Comparison of ENCODE assay signal across 4 cellular contexts in genomic region chr3:57228734-57229505, GRCh38.
TF ChIP-seq lines count a peak whose summit lies in the region.

No MANE protein-coding gene starts in this region.

TF ChIP-seq in GM23338, 12 proteins besides CTCF, POLR2A, EP300 and RAD21 (continues in another document):
- no peak for TF ChIP-seq ZNF114 (CRISPR knock-in tag; IDR thresholded peaks at IDR 0.05)
- no peak for TF ChIP-seq NANOG (IDR thresholded peaks at IDR 0.05; ENCODE audit: borderline replicate concordance)

TF ChIP-seq in SK-N-SH, 30 proteins besides CTCF, POLR2A, EP300 and RAD21 (continues in another document):
- peak; percentile 47; the same call in 1 of the 2 replicates for TF ChIP-seq NFIC (IDR thresholded peaks at IDR 0.05; ENCODE audit: borderline replicate concordance)
- TF ChIP-seq MEF2A (IDR thresholded peaks at IDR 0.05; ENCODE audit: borderline replicate concordance, low read depth), result peak; percentile 27; the same call in 1 of the 2 replicates
- no peak for TF ChIP-seq CHD2 (IDR thresholded peaks at IDR 0.05; ENCODE audit: low read length, partially characterized antibody)
- TF ChIP-seq REST (IDR thresholded peaks at IDR 0.05; ENCODE audit: low read depth, low read length), result no peak
- TF ChIP-seq ZBTB33 (IDR thresholded peaks at IDR 0.05; ENCODE audit: borderline replicate concordance, low read depth), result no peak
- TF ChIP-seq FOSL2 (IDR thresholded peaks at IDR 0.05; ENCODE audit: borderline replicate concordance, low read depth), result peak; percentile 59; the same call in 1 of the 2 replicates
- TF ChIP-seq POLR2AphosphoS5 (IDR thresholded peaks at IDR 0.05; ENCODE audit: low read depth, low read length), result peak; percentile 21; the same call in 1 of the 2 replicates
- peak; percentile 53 for TF ChIP-seq JUND (IDR thresholded peaks at IDR 0.05)
- TF ChIP-seq MAX (IDR thresholded peaks at IDR 0.05; ENCODE audit: low read depth), result 0 out of 2 replicates have a peak, but pooled peaks have one; percentile 27
- TF ChIP-seq SMC3 (IDR thresholded peaks at IDR 0.05; ENCODE audit: low read depth, low read length), result no peak
- TF ChIP-seq ELF1 (IDR thresholded peaks at IDR 0.05), result no peak
- TF ChIP-seq RXRA (IDR thresholded peaks at IDR 0.05; ENCODE audit: borderline replicate concordance, low read depth), result peak; percentile 49; the same call in 1 of the 2 replicates

TF ChIP-seq in endothelial cell of umbilical vein, 7 proteins besides CTCF, POLR2A, EP300 and RAD21:
- peak; percentile 68 for TF ChIP-seq FOS (IDR thresholded peaks at IDR 0.05; ENCODE audit: borderline replicate concordance, insufficient read depth, low read length)
- no peak for TF ChIP-seq MYC (IDR thresholded peaks at IDR 0.05; ENCODE audit: low read depth, low read length)
- no peak for TF ChIP-seq MAX (IDR thresholded peaks at IDR 0.05; ENCODE audit: insufficient read depth, insufficient read length)
- TF ChIP-seq GATA2 (IDR thresholded peaks at IDR 0.05; ENCODE audit: insufficient read depth, insufficient read length, low read depth, low read length), result peak; percentile 55
- no peak for TF ChIP-seq JUN (IDR thresholded peaks at IDR 0.05; ENCODE audit: borderline replicate concordance, insufficient read depth, insufficient read length, low read depth)
- TF ChIP-seq EZH2 (IDR thresholded peaks at IDR 0.05; ENCODE audit: borderline replicate concordance, low read depth, low read length, severe bottlenecking), result no peak
- TF ChIP-seq POLR2AphosphoS5 (IDR thresholded peaks at IDR 0.05; ENCODE audit: insufficient read depth, low read depth, low read length), result no peak
TF ChIP-seq in endothelial cell of umbilical vein: peak in this region for 2.

TF ChIP-seq in neural cell, 6 proteins besides CTCF, POLR2A, EP300 and RAD21:
- no peak for TF ChIP-seq EZH2 (IDR thresholded peaks at IDR 0.05; ENCODE audit: borderline replicate concordance, insufficient read depth, low read length, poor library complexity, severe bottlenecking)
- TF ChIP-seq REST (IDR thresholded peaks at IDR 0.05; ENCODE audit: borderline replicate concordance), result no peak
- no peak for TF ChIP-seq POLR2AphosphoS5 (IDR thresholded peaks at IDR 0.05)
- TF ChIP-seq SMC3 (conservative IDR thresholded peaks at IDR 0.05; ENCODE audit: poor library complexity), result no peak
